Comparison of ENCODE assay signal across 1 cellular context in the genomic region with DNA sequence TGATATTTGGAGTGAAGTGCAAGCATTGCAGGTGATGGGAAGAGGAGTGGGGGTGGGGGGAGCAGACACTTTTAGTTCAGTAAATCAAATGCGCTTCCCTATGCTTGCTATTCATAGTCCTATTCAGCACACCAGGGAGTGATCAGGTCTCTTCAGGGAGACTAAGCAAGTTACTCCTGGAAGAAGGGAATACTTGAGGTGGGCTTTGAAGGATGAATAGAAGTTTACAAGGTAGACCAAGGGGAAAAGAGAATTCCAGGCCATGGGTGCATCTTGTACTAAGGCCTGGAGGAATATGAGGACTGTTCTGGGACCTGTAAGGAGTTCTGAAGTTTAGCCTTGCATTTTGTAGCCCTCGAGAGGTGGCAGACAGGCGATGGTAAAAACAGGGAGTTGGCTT.
TF ChIP-seq lines count a peak whose summit lies in the region.

No MANE protein-coding gene starts in this region.

TF ChIP-seq in GM23338, 12 proteins besides CTCF, POLR2A, EP300 and RAD21 (continued from another document):
- TF ChIP-seq, protein P1, sequence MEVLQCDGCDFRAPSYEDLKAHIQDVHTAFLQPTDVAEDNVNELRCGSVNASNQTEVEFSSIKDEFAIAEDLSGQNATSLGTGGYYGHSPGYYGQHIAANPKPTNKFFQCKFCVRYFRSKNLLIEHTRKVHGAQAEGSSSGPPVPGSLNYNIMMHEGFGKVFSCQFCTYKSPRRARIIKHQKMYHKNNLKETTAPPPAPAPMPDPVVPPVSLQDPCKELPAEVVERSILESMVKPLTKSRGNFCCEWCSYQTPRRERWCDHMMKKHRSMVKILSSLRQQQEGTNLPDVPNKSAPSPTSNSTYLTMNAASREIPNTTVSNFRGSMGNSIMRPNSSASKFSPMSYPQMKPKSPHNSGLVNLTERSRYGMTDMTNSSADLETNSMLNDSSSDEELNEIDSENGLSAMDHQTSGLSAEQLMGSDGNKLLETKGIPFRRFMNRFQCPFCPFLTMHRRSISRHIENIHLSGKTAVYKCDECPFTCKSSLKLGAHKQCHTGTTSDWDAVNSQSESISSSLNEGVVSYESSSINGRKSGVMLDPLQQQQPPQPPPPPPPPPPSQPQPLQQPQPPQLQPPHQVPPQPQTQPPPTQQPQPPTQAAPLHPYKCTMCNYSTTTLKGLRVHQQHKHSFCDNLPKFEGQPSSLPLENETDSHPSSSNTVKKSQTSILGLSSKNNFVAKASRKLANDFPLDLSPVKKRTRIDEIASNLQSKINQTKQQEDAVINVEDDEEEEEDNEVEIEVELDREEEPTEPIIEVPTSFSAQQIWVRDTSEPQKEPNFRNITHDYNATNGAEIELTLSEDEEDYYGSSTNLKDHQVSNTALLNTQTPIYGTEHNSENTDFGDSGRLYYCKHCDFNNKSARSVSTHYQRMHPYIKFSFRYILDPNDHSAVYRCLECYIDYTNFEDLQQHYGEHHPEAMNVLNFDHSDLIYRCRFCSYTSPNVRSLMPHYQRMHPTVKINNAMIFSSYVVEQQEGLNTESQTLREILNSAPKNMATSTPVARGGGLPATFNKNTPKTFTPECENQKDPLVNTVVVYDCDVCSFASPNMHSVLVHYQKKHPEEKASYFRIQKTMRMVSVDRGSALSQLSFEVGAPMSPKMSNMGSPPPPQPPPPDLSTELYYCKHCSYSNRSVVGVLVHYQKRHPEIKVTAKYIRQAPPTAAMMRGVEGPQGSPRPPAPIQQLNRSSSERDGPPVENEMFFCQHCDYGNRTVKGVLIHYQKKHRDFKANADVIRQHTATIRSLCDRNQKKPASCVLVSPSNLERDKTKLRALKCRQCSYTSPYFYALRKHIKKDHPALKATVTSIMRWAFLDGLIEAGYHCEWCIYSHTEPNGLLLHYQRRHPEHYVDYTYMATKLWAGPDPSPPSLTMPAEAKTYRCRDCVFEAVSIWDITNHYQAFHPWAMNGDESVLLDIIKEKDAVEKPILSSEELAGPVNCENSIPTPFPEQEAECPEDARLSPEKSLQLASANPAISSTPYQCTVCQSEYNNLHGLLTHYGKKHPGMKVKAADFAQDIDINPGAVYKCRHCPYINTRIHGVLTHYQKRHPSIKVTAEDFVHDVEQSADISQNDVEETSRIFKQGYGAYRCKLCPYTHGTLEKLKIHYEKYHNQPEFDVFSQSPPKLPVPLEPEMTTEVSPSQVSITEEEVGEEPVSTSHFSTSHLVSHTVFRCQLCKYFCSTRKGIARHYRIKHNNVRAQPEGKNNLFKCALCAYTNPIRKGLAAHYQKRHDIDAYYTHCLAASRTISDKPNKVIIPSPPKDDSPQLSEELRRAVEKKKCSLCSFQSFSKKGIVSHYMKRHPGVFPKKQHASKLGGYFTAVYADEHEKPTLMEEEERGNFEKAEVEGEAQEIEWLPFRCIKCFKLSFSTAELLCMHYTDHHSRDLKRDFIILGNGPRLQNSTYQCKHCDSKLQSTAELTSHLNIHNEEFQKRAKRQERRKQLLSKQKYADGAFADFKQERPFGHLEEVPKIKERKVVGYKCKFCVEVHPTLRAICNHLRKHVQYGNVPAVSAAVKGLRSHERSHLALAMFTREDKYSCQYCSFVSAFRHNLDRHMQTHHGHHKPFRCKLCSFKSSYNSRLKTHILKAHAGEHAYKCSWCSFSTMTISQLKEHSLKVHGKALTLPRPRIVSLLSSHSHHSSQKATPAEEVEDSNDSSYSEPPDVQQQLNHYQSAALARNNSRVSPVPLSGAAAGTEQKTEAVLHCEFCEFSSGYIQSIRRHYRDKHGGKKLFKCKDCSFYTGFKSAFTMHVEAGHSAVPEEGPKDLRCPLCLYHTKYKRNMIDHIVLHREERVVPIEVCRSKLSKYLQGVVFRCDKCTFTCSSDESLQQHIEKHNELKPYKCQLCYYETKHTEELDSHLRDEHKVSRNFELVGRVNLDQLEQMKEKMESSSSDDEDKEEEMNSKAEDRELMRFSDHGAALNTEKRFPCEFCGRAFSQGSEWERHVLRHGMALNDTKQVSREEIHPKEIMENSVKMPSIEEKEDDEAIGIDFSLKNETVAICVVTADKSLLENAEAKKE (CRISPR knock-in tag; IDR thresholded peaks at IDR 0.05), result no peak
- TF ChIP-seq POLR2AphosphoS5 (IDR thresholded peaks at IDR 0.05; ENCODE audit: low read depth), result no peak
